Comparison of ENCODE assay signal across 14 cellular contexts in genomic region chr5:171968512-171968911, GRCh38. TPM values are rescaled to one million over a fixed set of nuclear protein-coding genes. Genes with fewer than 3 reads are reported as not detected.
DNase-seq lines count a peak whose midpoint lies in the region; TF ChIP-seq lines count a peak whose summit lies in the region.
"Had no signal": no experiment of that assay in that cellular context is flagged by ENCODE, and none has a peak within 500 bp of the region (broad histone marks: within the 10 kb centered on the region; RNA-seq: fewer than 3 reads in every experiment).

No MANE protein-coding gene starts in this region.

- H3K4me3 Mint-ChIP-seq in H9 (no peak overlapping the region; a peak in 1 of 5 replicates), nephron (no peak overlapping the region), type B pancreatic cell (no peak overlapping the region)
- H3K4me3 Mint-ChIP-seq: activated CD4-positive, alpha-beta memory T cell treated with anti-CD3 and anti-CD28 coated beads, Interleukin-2, amount 10 ng/mL, durations not matched to agents 7 days and 5 days had no signal

- H4K5ac ChIP-seq in H9 (ENCODE audit: insufficient read length, low read depth, low read length) = no peak overlapping the region

- H2AFZ ChIP-seq in H9 (ENCODE audit: low read length) = no peak overlapping the region

- WGBS in H9 (ENCODE audit: extremely low coverage, insufficient read length, low lambda C conversion rate) = no CpG with 5 or more reads among the region's 3 CpGs

- H4K20me1 ChIP-seq in H9 (ENCODE audit: control insufficient read depth, insufficient read depth, insufficient read length) = no peaks in the 10 kb centered on the region

- no peak overlapping the region for H3K23ac ChIP-seq in H9 (ENCODE audit: insufficient read length, low read depth, low read length)

- H3K4me1 Mint-ChIP-seq in H9 (peaks cover 57 to 65% of the 10 kb centered on the region in 2 experiments), nephron (peaks cover 58% of the 10 kb centered on the region), type B pancreatic cell (ENCODE audit: unreplicated experiment) (peaks cover 36% of the 10 kb centered on the region)

- H3K27me3 ChIP-seq in H9 (ENCODE audit: insufficient read depth, low read length) = no peaks in the 10 kb centered on the region
- H3K27me3 ChIP-seq: colonic mucosa, SJSA1 had no signal

- H3K36me3 Mint-ChIP-seq in H9 (ENCODE audit: insufficient read depth in 1 of 3, low read depth in 3 of 3) (peaks cover 0 to 17% (median 8%) of the 10 kb centered on the region in 3 experiments; a peak in 4 of 7 replicates), nephron (ENCODE audit: low read depth) (peaks cover 14% of the 10 kb centered on the region), type B pancreatic cell (peaks cover 8% of the 10 kb centered on the region)

- no peak overlapping the region for H2BK12ac ChIP-seq in H9 (ENCODE audit: insufficient read length, low read depth, low read length)

- H3K27ac Mint-ChIP-seq in H9 = peak overlapping the region; percentile 4 to 82 (median 34); a peak in 5 of 7 replicates
- H3K27ac Mint-ChIP-seq in nephron = peak overlapping the region in 2 of 3 experiments; percentile 0 to 31
- H3K27ac Mint-ChIP-seq in type B pancreatic cell = no peak overlapping the region
- H3K27ac Mint-ChIP-seq: activated CD4-positive, alpha-beta memory T cell treated with anti-CD3 and anti-CD28 coated beads, Interleukin-2, amount 10 ng/mL, durations not matched to agents 7 days and 5 days had no signal

- H3K27ac ChIP-seq in H9 (ENCODE audit: insufficient read length, low read depth, low read length) = no peak overlapping the region
- H3K27ac ChIP-seq: colonic mucosa, SJSA1 had no signal

- H2BK5ac ChIP-seq in H9 (ENCODE audit: insufficient read length, low read length) = no peak overlapping the region

- H3K56ac ChIP-seq in H9 (ENCODE audit: insufficient read length, low read depth, low read length) = no peak overlapping the region

- H4K8ac ChIP-seq in H9 (replicated peaks; ENCODE audit: insufficient read length, low read depth, low read length) = no peak overlapping the region

- H3K79me1 ChIP-seq in H9 (ENCODE audit: insufficient read depth, low read depth, low read length, poor library complexity, severe bottlenecking) = no peaks in the 10 kb centered on the region

- H2BK15ac ChIP-seq in H9 (ENCODE audit: low read depth, low read length) = no peak overlapping the region

- no peak overlapping the region for H4K91ac ChIP-seq in H9 (ENCODE audit: insufficient read length, low read depth, low read length)

- H2BK20ac ChIP-seq in H9 (ENCODE audit: low read depth, low read length, poor library complexity, severe bottlenecking) = no peak overlapping the region

- no peak overlapping the region for H2BK120ac ChIP-seq in H9 (ENCODE audit: low read depth, low read length, poor library complexity, severe bottlenecking)

- H3K27me3 Mint-ChIP-seq in H9 (ENCODE audit: low read depth) (no peaks in the 10 kb centered on the region), nephron (ENCODE audit: low read depth) (no peaks in the 10 kb centered on the region), type B pancreatic cell (no peaks in the 10 kb centered on the region)
- H3K27me3 Mint-ChIP-seq: activated CD4-positive, alpha-beta memory T cell treated with anti-CD3 and anti-CD28 coated beads, Interleukin-2, amount 10 ng/mL, durations not matched to agents 7 days and 5 days; naive thymus-derived CD4-positive, alpha-beta T cell had no signal

- no peak overlapping the region for H3T11ph ChIP-seq in H9 (ENCODE audit: low read length)

- DNase-seq in GF-D8 (lab: John Stamatoyannopoulos, UW) = peak; percentile 21
- no peak for DNase-seq in H9
- peak; percentile 35 for DNase-seq in OCI-M1 (lab: John Stamatoyannopoulos, UW)
- no peak for DNase-seq in SHP77 (lab: John Stamatoyannopoulos, UW)
- no peak for DNase-seq in type B pancreatic cell (ENCODE audit: extremely low spot score, unreplicated experiment)
- DNase-seq in foreskin melanocyte = no peak
- no peak for DNase-seq in anterior cingulate cortex (lab: John Stamatoyannopoulos, UW)
- DNase-seq: activated CD4-positive, alpha-beta memory T cell treated with anti-CD3 and anti-CD28 coated beads, Interleukin-2, amount 10 ng/mL, durations not matched to agents 7 days and 5 days; colonic mucosa; DMS 273 treated with DMSO at 0.1 percent for 48 hours; naive thymus-derived CD4-positive, alpha-beta T cell; NCI-H1105 had no signal

- no peak overlapping the region for H3K4me2 ChIP-seq in H9 (ENCODE audit: insufficient read depth, insufficient read length, low read length)

- H3K18ac ChIP-seq in H9 (ENCODE audit: insufficient read length, low read depth, low read length) = no peak overlapping the region

- H3K9ac ChIP-seq in H9 (ENCODE audit: extremely low read depth, insufficient read length, low read length) = no peak overlapping the region

- H2AK5ac ChIP-seq in H9 (ENCODE audit: insufficient read length, low read length) = no peak overlapping the region

- H3K9me3 ChIP-seq in H9 (ENCODE audit: control insufficient read depth, low read depth, low read length) = no peaks in the 10 kb centered on the region
- H3K9me3 ChIP-seq: colonic mucosa, SJSA1 had no signal

- peaks cover 55% of the 10 kb centered on the region; the same call in 1 of the 2 replicates for H3K79me2 ChIP-seq in H9 (ENCODE audit: insufficient read depth, low read length)

- no peaks in the 10 kb centered on the region for H3K9me3 Mint-ChIP-seq in H9
- no peaks in the 10 kb centered on the region for H3K9me3 Mint-ChIP-seq in nephron
- H3K9me3 Mint-ChIP-seq in type B pancreatic cell = no peaks in the 10 kb centered on the region

- no peak overlapping the region for H3K14ac ChIP-seq in H9 (ENCODE audit: insufficient read depth, low read length)

- H3K23me2 ChIP-seq in H9 (ENCODE audit: insufficient read length, low read depth, low read length, poor library complexity, severe bottlenecking) = no peaks in the 10 kb centered on the region

- TF ChIP-seq CTCF in H9 (conservative IDR thresholded peaks at IDR 0.05) (no peak), nephron (IDR thresholded peaks at IDR 0.05; ENCODE audit: unreplicated experiment in 3 of 3) (no peak), type B pancreatic cell (conservative IDR thresholded peaks at IDR 0.05) (no peak)

- peaks cover 3% of the 10 kb centered on the region; the same call in 1 of the 2 replicates for H3K4me1 ChIP-seq in H9 (ENCODE audit: insufficient read depth, low read length)
- H3K4me1 ChIP-seq: colonic mucosa, SJSA1 had no signal

- no peak overlapping the region for H3K4ac ChIP-seq in H9 (ENCODE audit: low read depth, low read length)

RNA-seq across cellular contexts. Expression of gene FBXW11, which starts 37.9 kb away (rescaled TPM):
- total RNA-seq in H9 (2021) (84.0 and 85.3 TPM in 2 replicates), type B pancreatic cell (ENCODE audit: low replicate concordance) (50.2 and 52.5 TPM in 2 replicates)

Comparison
In these comparisons a context has a peak if more than half of its experiments do, and no peak if none do; other contexts are left out.
1. DNase-seq: peak in GF-D8 (single experiment) and OCI-M1 (single experiment); none in H9 (single experiment), SHP77 (0 of 2), type B pancreatic cell (single experiment), foreskin melanocyte (single experiment) and anterior cingulate cortex (0 of 58).